In the genomic region with DNA sequence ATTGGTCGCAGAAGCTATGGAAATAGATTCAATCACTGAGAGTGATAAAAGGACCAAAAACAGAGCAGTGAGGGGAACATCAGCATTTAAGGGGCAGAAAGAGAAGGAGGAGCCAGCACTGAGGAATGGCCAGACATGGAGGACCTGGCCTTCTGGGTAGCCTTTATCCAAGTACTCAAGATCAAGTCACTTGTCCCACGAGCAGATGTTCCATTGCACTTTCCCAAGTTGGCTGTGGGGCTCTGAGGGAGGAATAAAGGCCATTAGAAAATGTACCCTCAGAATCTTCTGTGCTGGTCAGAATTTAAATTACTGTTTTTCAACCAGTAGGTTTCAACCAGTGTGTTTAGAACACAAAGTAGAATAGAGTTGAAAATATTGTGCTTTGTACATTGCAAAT, we compare ENCODE assay signal across 29 cellular contexts. TPM values are rescaled to one million over a fixed set of nuclear protein-coding genes. Genes with fewer than 3 reads are reported as not detected.
DNase-seq lines count a peak whose midpoint lies in the region; ATAC-seq and TF ChIP-seq lines count a peak whose summit lies in the region.
"Had no signal": no experiment of that assay in that cellular context is flagged by ENCODE, and none has a peak within 500 bp of the region (broad histone marks: within the 10 kb centered on the region; RNA-seq: fewer than 3 reads in every experiment).

No MANE protein-coding gene starts in this region.

- H3K36me3 ChIP-seq in mammary epithelial cell (ENCODE audit: insufficient read depth, low read length) (no peaks in the 10 kb centered on the region), SJSA1 (no peaks in the 10 kb centered on the region), spleen (no peaks in the 10 kb centered on the region)
- H3K36me3 ChIP-seq: neutrophil, Peyer's patch, tibial nerve had no signal

- no peaks in the 10 kb centered on the region for H3K27me3 Mint-ChIP-seq in MCF 10A (ENCODE audit: insufficient read depth, unreplicated experiment)

- BruUV-seq in mammary epithelial cell (replicated peaks; lab: Mats Ljungman, UMichigan) (no TSS peak), MCF 10A (replicated peaks; lab: Mats Ljungman, UMichigan) (no TSS peak)

- no peak overlapping the region for H3K4me3 ChIP-seq in mammary epithelial cell (replicated peaks in 1 of 3; ENCODE audit: insufficient read depth in 1 of 3, low read depth in 2 of 3, low read length in 3 of 3)
- H3K4me3 ChIP-seq in SJSA1 = no peak overlapping the region
- H3K4me3 ChIP-seq in spleen = no peak overlapping the region
- H3K4me3 ChIP-seq: Peyer's patch, SK-N-MC, tibial nerve had no signal

- H3K27me3 ChIP-seq in mammary epithelial cell (ENCODE audit: insufficient read depth, low read length) (no peaks in the 10 kb centered on the region), SJSA1 (replicated peaks) (no peaks in the 10 kb centered on the region), foreskin keratinocyte (no peaks in the 10 kb centered on the region), spleen (replicated peaks in 1 of 7) (no peaks in the 10 kb centered on the region)
- H3K27me3 ChIP-seq: neutrophil, Peyer's patch, tibial nerve had no signal

- H4K20me1 ChIP-seq in mammary epithelial cell (ENCODE audit: insufficient read depth, low read length) = no peaks in the 10 kb centered on the region

- H3K9ac ChIP-seq in mammary epithelial cell (ENCODE audit: insufficient read depth, low read length) = no peak overlapping the region
- H3K9ac ChIP-seq: KMS-11 had no signal

- no peak overlapping the region for H3K4me3 Mint-ChIP-seq in MCF 10A (ENCODE audit: unreplicated experiment)
- H3K4me3 Mint-ChIP-seq: activated naive CD8-positive, alpha-beta T cell treated with anti-CD3 and anti-CD28 coated beads, Interleukin-2, amount 50 U/mL, for 24 hours; activated T-cell treated with anti-CD3 and anti-CD28 coated beads, Interleukin-2, amount 50 U/mL, for 24 hours; CD8-positive, alpha-beta T cell; memory B cell; stimulated activated naive CD8-positive, alpha-beta T cell treated with anti-CD3 and anti-CD28 coated beads, Interleukin-15, amount 100 ng/mL, for 72 hours had no signal

- H3K27ac ChIP-seq in mammary epithelial cell (ENCODE audit: insufficient read depth, low read depth, low read length) (peak overlapping the region; percentile 26), SJSA1 (peak overlapping the region; percentile 89), foreskin keratinocyte (peak overlapping the region; percentile 21), spleen (peak overlapping the region; percentile 44 to 79 (median 67))
- H3K27ac ChIP-seq: KMS-11, neutrophil, Peyer's patch, SK-N-MC had no signal

- no peaks in the 10 kb centered on the region for H3K9me3 Mint-ChIP-seq in MCF 10A (ENCODE audit: unreplicated experiment)
- H3K9me3 Mint-ChIP-seq: activated naive CD8-positive, alpha-beta T cell treated with anti-CD3 and anti-CD28 coated beads, Interleukin-2, amount 50 U/mL, for 24 hours; activated T-cell treated with anti-CD3 and anti-CD28 coated beads, Interleukin-2, amount 50 U/mL, for 24 hours; CD8-positive, alpha-beta T cell; memory B cell; stimulated activated naive CD8-positive, alpha-beta T cell treated with anti-CD3 and anti-CD28 coated beads, Interleukin-15, amount 100 ng/mL, for 72 hours had no signal

- WGBS in mammary epithelial cell (ENCODE audit: low coverage, missing lambda C conversion rate) = 94% methylated on average over 2 of the region's 2 CpGs
- 62 to 95% (median 89%) methylated on average over 2 of the region's 2 CpGs for WGBS in spleen, 5 donors

- POLR2A ChIA-PET in MCF 10A (lab: Yijun Ruan, JAX) = interaction anchor here (1.5 to 4.2 kb wide), 6 partner anchors 8 to 123 kb away, joined by 3 to 25 read pairs (median 8); partner anchors contain the start of genes DNAJB4 and FUBP1

- TF ChIP-seq POLR2A in spleen (IDR thresholded peaks at IDR 0.05) = no peak

- H3K4me1 Mint-ChIP-seq in MCF 10A (ENCODE audit: insufficient read depth, unreplicated experiment) = peaks cover 18% of the 10 kb centered on the region
- H3K4me1 Mint-ChIP-seq: activated naive CD8-positive, alpha-beta T cell treated with anti-CD3 and anti-CD28 coated beads, Interleukin-2, amount 50 U/mL, for 24 hours; memory B cell; stimulated activated naive CD8-positive, alpha-beta T cell treated with anti-CD3 and anti-CD28 coated beads, Interleukin-15, amount 100 ng/mL, for 72 hours had no signal

- H3K9me3 ChIP-seq in mammary epithelial cell (replicated peaks; ENCODE audit: insufficient read depth, low read length) (no peaks in the 10 kb centered on the region), SJSA1 (replicated peaks) (no peaks in the 10 kb centered on the region), spleen (no peaks in the 10 kb centered on the region)
- H3K9me3 ChIP-seq: neutrophil, Peyer's patch, tibial nerve had no signal

- in situ Hi-C loops in mammary epithelial cell (cut with MboI; ENCODE audit: low sequenced_read_pairs in 2 of 2) = loop anchor here (25.0 kb wide), 2 partner anchors 289 to 939 kb away; no protein-coding TSS in a partner anchor

- intact Hi-C loops in mammary epithelial cell (cut with micrococcal nuclease) = no loop called here
- intact Hi-C loops in MCF 10A (cut with micrococcal nuclease) = no loop called here
- intact Hi-C loops in spleen (cut with DNase I; ENCODE audit: low total_unique reads) = loop anchor here (10.0 kb wide), 1 partner anchor 56 kb away; the partner anchor contains the start of gene GIPC2

- ATAC-seq in foreskin keratinocyte (no peak), GM18519 (IDR thresholded peaks at IDR 0.05; ENCODE audit: low FRiP score, unreplicated experiment) (no peak)
- ATAC-seq: activated naive CD8-positive, alpha-beta T cell treated with anti-CD3 and anti-CD28 coated beads, Interleukin-2, amount 50 U/mL, for 24 hours; CD8-positive, alpha-beta T cell; stimulated activated naive CD8-positive, alpha-beta T cell treated with anti-CD3 and anti-CD28 coated beads, Interleukin-15, amount 100 ng/mL, for 72 hours had no signal

- H3K4me1 ChIP-seq in mammary epithelial cell (ENCODE audit: insufficient read depth, low read length) (peaks cover 27% of the 10 kb centered on the region), SJSA1 (replicated peaks) (peaks cover 32% of the 10 kb centered on the region), foreskin keratinocyte (peaks cover 32% of the 10 kb centered on the region), spleen (peaks cover 0 to 13% (median 1%) of the 10 kb centered on the region in 6 donors)
- H3K4me1 ChIP-seq: Peyer's patch had no signal

- no peak for TF ChIP-seq CTCF in mammary epithelial cell (conservative IDR thresholded peaks at IDR 0.05 in 1 of 2, IDR thresholded peaks at IDR 0.05 in 1 of 2; ENCODE audit: extremely low read depth in 1 of 2, insufficient read depth in 1 of 2, low read depth in 1 of 2, low read length in 2 of 2)
- TF ChIP-seq CTCF in MCF 10A (IDR thresholded peaks at IDR 0.05; ENCODE audit: unreplicated experiment) = no peak
- TF ChIP-seq CTCF in foreskin keratinocyte (conservative IDR thresholded peaks at IDR 0.05) = no peak
- TF ChIP-seq CTCF in spleen (IDR thresholded peaks at IDR 0.05 in 8 of 11, conservative IDR thresholded peaks at IDR 0.05 in 3 of 11) = no peak

- no peak overlapping the region for H3K27ac Mint-ChIP-seq in MCF 10A (ENCODE audit: low read depth, unreplicated experiment)
- H3K27ac Mint-ChIP-seq: activated naive CD8-positive, alpha-beta T cell treated with anti-CD3 and anti-CD28 coated beads, Interleukin-2, amount 50 U/mL, for 24 hours; activated T-cell treated with anti-CD3 and anti-CD28 coated beads, Interleukin-2, amount 50 U/mL, for 24 hours; CD8-positive, alpha-beta T cell; memory B cell; stimulated activated naive CD8-positive, alpha-beta T cell treated with anti-CD3 and anti-CD28 coated beads, Interleukin-15, amount 100 ng/mL, for 72 hours had no signal

- H3K4me2 ChIP-seq in mammary epithelial cell (ENCODE audit: insufficient read depth, low read depth, low read length) = peak overlapping the region; percentile 40
- H3K4me2 ChIP-seq: KMS-11 had no signal

- H3K79me2 ChIP-seq in mammary epithelial cell (ENCODE audit: insufficient read depth, low read length) = no peaks in the 10 kb centered on the region

- no peaks in the 10 kb centered on the region for H3K36me3 Mint-ChIP-seq in MCF 10A (ENCODE audit: insufficient read depth, unreplicated experiment)
- H3K36me3 Mint-ChIP-seq: CD8-positive, alpha-beta T cell; memory B cell had no signal

- CTCF ChIA-PET in mammary epithelial cell (lab: Charles Lee; ENCODE audit: low non-redundant PET) (interaction anchor here (1.0 kb wide), 1 partner anchor 14 kb away, joined by 3 read pairs; no protein-coding TSS in a partner anchor), MCF 10A (lab: Yijun Ruan, JAX) (interaction anchor here (1.2 to 2.5 kb wide), 2 partner anchors 13 to 121 kb away, joined by 5 to 24 read pairs; no protein-coding TSS in a partner anchor)

- no peak for DNase-seq in mammary epithelial cell
- no peak for DNase-seq in MCF 10A (ENCODE audit: unreplicated experiment)
- peak in 1 of 2 experiments; percentile 15 for DNase-seq in SJSA1 (ENCODE audit: low read depth in 1 of 2, low spot score in 2 of 2)
- DNase-seq in foreskin keratinocyte = no peak
- no peak for DNase-seq in spleen
- DNase-seq in NCI-H82 (lab: John Stamatoyannopoulos, UW) = no peak
- DNase-seq in pons (ENCODE audit: low spot score) = no peak
- DNase-seq: activated CD4-positive, alpha-beta T cell treated with anti-CD3 and anti-CD28 coated beads for 4 hours; activated gamma-delta T cell treated with Interleukin-2 at 50 U/mL for 16 hours; activated naive CD8-positive, alpha-beta T cell treated with anti-CD3 and anti-CD28 coated beads, Interleukin-2, amount 50 U/mL, for 24 hours; activated T-cell treated with anti-CD3 and anti-CD28 coated beads, Interleukin-2, amount 50 U/mL, for 24 hours; CD8-positive, alpha-beta T cell; cortex of kidney; DMS153; GOT3; MV-4-11; NCI-H1694; NCI-H2171; NCI-H524; Peyer's patch; stimulated activated naive CD8-positive, alpha-beta T cell treated with anti-CD3 and anti-CD28 coated beads, Interleukin-15, amount 100 ng/mL, for 72 hours; T-helper 2 cell had no signal

- H2AFZ ChIP-seq in mammary epithelial cell (ENCODE audit: low read depth, low read length) = peak overlapping the region; percentile 38

- dilution Hi-C loops in mammary epithelial cell (cut with HindIII; ENCODE audit: low sequenced_read_pairs) = no loop called here

RNA-seq across cellular contexts. Expression of gene GIPC2, which starts 55.3 kb away (rescaled TPM):
- total RNA-seq in mammary epithelial cell = under 1 TPM in 1 of 2 donors, not detected in 1; under 0.01 TPM
- polyA plus RNA-seq in mammary epithelial cell = not detected
- not detected for polyA minus RNA-seq in mammary epithelial cell
- 0.07 TPM in 1 of 2 replicates, not detected in the other for total RNA-seq in MCF 10A (2022)
- 0.13 TPM in 1 of 2 replicates, not detected in the other for total RNA-seq in SJSA1 (2014; rRNA removed; shearing (Covaris generic))
- total RNA-seq in foreskin keratinocyte = 0.71 TPM in 2 replicates
- polyA plus RNA-seq in foreskin keratinocyte = 0.32 and 0.33 TPM in 2 replicates
- total RNA-seq in spleen = 10 to 100 TPM; 27.9 to 49.9 (median 43.7) TPM
- polyA plus RNA-seq in spleen = 10 to 100 TPM in 2 of 3 donors, 1 to 10 TPM in 1; 5.5 to 26.4 (median 11.8) TPM
- total RNA-seq: HT1080 had no signal

Comparison
In these comparisons a context has a peak if more than half of its experiments do, and no peak if none do; other contexts are left out.
1. H3K27ac ChIP-seq: peak in every context shown above with its lines; median percentile 89 in SJSA1; 67 in spleen; 26 in mammary epithelial cell; 21 in foreskin keratinocyte.
2. RNA of gene GIPC2, which starts 55.3 kb away (total RNA-seq): 27.9 to 49.9 TPM in spleen; 0.71 TPM in foreskin keratinocyte, 0.13 TPM in SJSA1, 0.07 TPM in MCF 10A and under 0.01 TPM in mammary epithelial cell; every median in the first group is over 10 times any median in the second.